In genomic region chr6:31952140-31952805, GRCh38 we compare ENCODE assay signal across 9 cellular contexts. TPM values are rescaled to one million over a fixed set of nuclear protein-coding genes. Genes with fewer than 3 reads are reported as not detected.
DNase-seq lines count a peak whose midpoint lies in the region; TF ChIP-seq lines count a peak whose summit lies in the region.
"Had no signal": no experiment of that assay in that cellular context is flagged by ENCODE, and none has a peak within 500 bp of the region (broad histone marks: within the 10 kb centered on the region; RNA-seq: fewer than 3 reads in every experiment).

No MANE protein-coding gene starts in this region.

- peaks cover 6% of the 10 kb centered on the region for H3F3A ChIP-seq in smooth muscle cell (ENCODE audit: low read depth)

- TF ChIP-seq CTCF in A673 (conservative IDR thresholded peaks at IDR 0.05; ENCODE audit: low read depth, low read length): peak; percentile 71
- TF ChIP-seq CTCF in GM12864 (IDR thresholded peaks at IDR 0.05; ENCODE audit: low read depth, low read length, missing control alignments): peak; percentile 41
- peak; percentile 89 for TF ChIP-seq CTCF in astrocyte of the cerebellum (IDR thresholded peaks at IDR 0.05; ENCODE audit: low read depth, low read length, missing control alignments)
- TF ChIP-seq CTCF in smooth muscle cell (IDR thresholded peaks at IDR 0.05; ENCODE audit: borderline replicate concordance, insufficient read depth, poor library complexity, severe bottlenecking): peak; percentile 73

- peaks cover 3% of the 10 kb centered on the region for H3K79me2 ChIP-seq in smooth muscle cell (ENCODE audit: low read depth)

- H3K4me3 ChIP-seq in A673 (ENCODE audit: low read depth, low read length, poor library complexity, severe bottlenecking) (no peak overlapping the region), GM12864 (ENCODE audit: low read depth, low read length) (no peak overlapping the region), NT2/D1 (ENCODE audit: insufficient read length, low read depth) (no peak overlapping the region), astrocyte of the cerebellum (ENCODE audit: low read depth, low read length) (no peak overlapping the region), smooth muscle cell (no peak overlapping the region)

- H3K9ac ChIP-seq in NT2/D1 (ENCODE audit: insufficient read length, low read depth) (no peak overlapping the region), smooth muscle cell (ENCODE audit: low read depth) (no peak overlapping the region)

- no peak overlapping the region for H2AFZ ChIP-seq in smooth muscle cell (ENCODE audit: low read depth)

- H3K27me3 ChIP-seq in A673 (replicated peaks; ENCODE audit: insufficient read depth, low read depth, low read length, poor library complexity) (no peaks in the 10 kb centered on the region), NT2/D1 (ENCODE audit: insufficient read depth, insufficient read length) (no peaks in the 10 kb centered on the region), smooth muscle cell (ENCODE audit: low read depth) (no peaks in the 10 kb centered on the region)

- DNase-seq in A673 (ENCODE audit: low spot score): peak; percentile 40
- no peak for DNase-seq in GM12864 (ENCODE audit: low read depth)
- DNase-seq in NT2/D1 (ENCODE audit: low read depth, low spot score): peak; percentile 6
- peak; percentile 34 for DNase-seq in astrocyte of the cerebellum (ENCODE audit: low read depth)
- peak in 26 of 51 donors; percentile 4 to 65 (median 20) for DNase-seq in hypothalamus (lab: John Stamatoyannopoulos, UW)
- DNase-seq in smooth muscle cell (lab: John Stamatoyannopoulos, UW; ENCODE audit: unreplicated experiment): no peak
- no peak for DNase-seq in NCI-H2029 treated with DMSO at 0.1 percent for 48 hours (lab: John Stamatoyannopoulos, UW)
- no peak for DNase-seq in cerebellar nuclear complex (lab: John Stamatoyannopoulos, UW)

- WGBS in smooth muscle cell (ENCODE audit: low lambda C conversion rate): 71% methylated on average over 5 of the region's 5 CpGs

- POLR2A ChIA-PET in A673 (lab: Charles Lee; ENCODE audit: low non-redundant PET): interaction anchor here (0.6 kb wide), 1 partner anchor 873 kb away, joined by 3 read pairs; no protein-coding TSS in a partner anchor

- CTCF ChIA-PET in A673 (lab: Charles Lee): interaction anchor here (0.6 to 1.5 kb wide), 6 partner anchors 14 to 405 kb away, joined by 3 to 8 read pairs (median 3); partner anchors contain the start of genes GPANK1 and NFKBIL1

- H3K27ac ChIP-seq in A673 (ENCODE audit: low read depth, low read length, poor library complexity, severe bottlenecking) (no peak overlapping the region), smooth muscle cell (ENCODE audit: low read depth) (no peak overlapping the region)

- no peaks in the 10 kb centered on the region for H4K20me1 ChIP-seq in smooth muscle cell (ENCODE audit: low read depth)

- H3K4me1 ChIP-seq in A673 (ENCODE audit: insufficient read depth, low read length, poor library complexity, severe bottlenecking) (no peaks in the 10 kb centered on the region), NT2/D1 (ENCODE audit: insufficient read depth, insufficient read length) (no peaks in the 10 kb centered on the region), smooth muscle cell (ENCODE audit: low read depth) (no peaks in the 10 kb centered on the region)

- no peaks in the 10 kb centered on the region for H3K9me3 ChIP-seq in A673 (ENCODE audit: low read depth, low read length, poor library complexity, severe bottlenecking)
- H3K9me3 ChIP-seq in NT2/D1 (ENCODE audit: insufficient read depth, low read length): no peaks in the 10 kb centered on the region
- no peaks in the 10 kb centered on the region for H3K9me3 ChIP-seq in smooth muscle cell (replicated peaks; ENCODE audit: low read depth)

- H3K36me3 ChIP-seq in A673 (ENCODE audit: insufficient read depth, low read length, poor library complexity, severe bottlenecking): peaks cover 50% of the 10 kb centered on the region
- H3K36me3 ChIP-seq in NT2/D1 (ENCODE audit: insufficient read depth, insufficient read length, low read length): peaks cover 66% of the 10 kb centered on the region
- H3K36me3 ChIP-seq in smooth muscle cell (ENCODE audit: low read depth): peaks cover 4% of the 10 kb centered on the region

- no TSS peak for BruUV-seq in A673 (replicated peaks; lab: Mats Ljungman, UMichigan)

- intact Hi-C loops in A673 (cut with micrococcal nuclease; ENCODE audit: unreplicated experiment): loop anchor here (10.0 kb wide), 1 partner anchor 267 kb away; the partner anchor contains the start of gene LY6G5C

- no peak overlapping the region for H3K4me2 ChIP-seq in smooth muscle cell

- in situ Hi-C loops in astrocyte of the cerebellum (cut with HindIII; ENCODE audit: low sequenced_read_pairs): no loop called here

RNA-seq across cellular contexts. Expression of gene CFB, which starts 6.4 kb away (rescaled TPM):
- total RNA-seq in A673 (2021) (0.32 TPM in 1 of 2 replicates, not detected in the other), smooth muscle cell (not detected in 2 replicates)
- polyA plus RNA-seq in smooth muscle cell: 2.3 and 4.1 TPM in 2 replicates

RNA-seq across cellular contexts. Expression of gene NELFE, which starts 6.5 kb away (rescaled TPM):
- 94.3 and 96.8 TPM in 2 replicates for total RNA-seq in A673 (2021)
- total RNA-seq in smooth muscle cell: 78.6 and 91.5 TPM in 2 replicates
- polyA plus RNA-seq in smooth muscle cell: 125 and 134 TPM in 2 replicates

RNA-seq across cellular contexts. Expression of gene SKIC2, which starts 6.7 kb away (rescaled TPM):
- total RNA-seq in A673 (2021) (64.2 and 71.3 TPM in 2 replicates), smooth muscle cell (24.6 and 27.6 TPM in 2 replicates)
- polyA plus RNA-seq in smooth muscle cell: 55.0 and 56.0 TPM in 2 replicates

RNA-seq across cellular contexts. Expression of gene DXO, which starts 19.7 kb away (rescaled TPM):
- total RNA-seq in A673 (2021) (35.6 and 37.2 TPM in 2 replicates), smooth muscle cell (7.8 and 11.0 TPM in 2 replicates)
- polyA plus RNA-seq in smooth muscle cell: 21.9 and 23.5 TPM in 2 replicates

RNA-seq across cellular contexts. Expression of gene C2, which starts 24.8 kb away (rescaled TPM):
- 0.56 and 1.2 TPM in 2 replicates for total RNA-seq in A673 (2021)
- 0.27 TPM in 1 of 2 replicates, not detected in the other for total RNA-seq in smooth muscle cell
- polyA plus RNA-seq in smooth muscle cell: 0.37 TPM in 2 replicates
- total RNA-seq: glomerular endothelial cell had no signal

Comparison
In these comparisons a context has a peak if more than half of its experiments do, and no peak if none do; other contexts are left out.
1. DNase-seq: peak in A673 (single experiment), NT2/D1 (single experiment), astrocyte of the cerebellum (single experiment) and hypothalamus (26 of 51); none in GM12864 (single experiment), smooth muscle cell (single experiment), NCI-H2029 treated with DMSO at 0.1 percent for 48 hours (single experiment) and cerebellar nuclear complex (0 of 2).
2. Peak in every context shown above with its lines, with median percentiles within 50 percentile points of each other: CTCF ChIP-seq.